ENCODE assay signal across 14 cellular contexts in genomic region chr5:87393331-87393730, GRCh38. TPM values are rescaled to one million over a fixed set of nuclear protein-coding genes. Genes with fewer than 3 reads are reported as not detected.
A peak's percentile ranks its signal among the peaks of the same experiment; 100 is the strongest.
DNase-seq lines count a peak whose midpoint lies in the region; ATAC-seq and TF ChIP-seq lines count a peak whose summit lies in the region.
"Had no signal": no experiment of that assay in that cellular context is flagged by ENCODE, and none has a peak within 500 bp of the region (broad histone marks: within the 10 kb centered on the region; RNA-seq: fewer than 3 reads in every experiment).

No MANE protein-coding gene starts in this region.

- H3K27ac ChIP-seq in GM23248 (peak overlapping the region; percentile 92), adrenal gland (peak overlapping the region in 4 of 5 donors; percentile 49 to 79 (median 63))
- H3K27ac ChIP-seq: esophagus squamous epithelium, KMS-11, right lobe of liver had no signal

- H3K4me2 ChIP-seq in GM23248 (ENCODE audit: unreplicated experiment) (peak overlapping the region; percentile 71), skeletal muscle satellite cell (ENCODE audit: low read length) (peak overlapping the region; percentile 72)
- H3K4me2 ChIP-seq: KMS-11 had no signal

- TF ChIP-seq CTCF in adrenal gland (IDR thresholded peaks at IDR 0.05) (no peak), fibroblast of villous mesenchyme (IDR thresholded peaks at IDR 0.05; ENCODE audit: insufficient read depth, low read depth, low read length) (no peak)

- ATAC-seq in GM19351 (IDR thresholded peaks at IDR 0.05; ENCODE audit: unreplicated experiment) (no peak), HG02763 (IDR thresholded peaks at IDR 0.05; ENCODE audit: unreplicated experiment) (no peak), HG03520 (IDR thresholded peaks at IDR 0.05; ENCODE audit: unreplicated experiment) (no peak)
- ATAC-seq: right lobe of liver had no signal

- H3K9ac ChIP-seq in GM23248: peak overlapping the region; percentile 63
- peak overlapping the region; percentile 74 for H3K9ac ChIP-seq in skeletal muscle satellite cell (ENCODE audit: low read depth, low read length)
- H3K9ac ChIP-seq: KMS-11 had no signal

- in situ Hi-C loops in GM23248 (cut with MboI): no loop called here

- DNase-seq in GM23248 (peak; percentile 87), adrenal gland (no peak), fibroblast of villous mesenchyme (ENCODE audit: low read depth) (peak; percentile 82)
- DNase-seq in activated T-cell treated with anti-CD3 and anti-CD28 coated beads, Interleukin-2, amount 50 U/mL, for 1 hour: no peak
- DNase-seq: activated CD4-positive, alpha-beta T cell treated with anti-CD3 and anti-CD28 coated beads, Interleukin-2, amount 50 U/mL, for 4 hours; DND-41; esophagus squamous epithelium; NCI-H524 treated with DMSO at 0.1 percent for 48 hours; right lobe of liver had no signal

- no peaks in the 10 kb centered on the region for H3K27me3 ChIP-seq in GM23248 (replicated peaks; ENCODE audit: insufficient read depth)
- H3K27me3 ChIP-seq in adrenal gland: no peaks in the 10 kb centered on the region
- H3K27me3 ChIP-seq in skeletal muscle satellite cell (ENCODE audit: control insufficient read depth, insufficient read depth, low read length): no peaks in the 10 kb centered on the region
- H3K27me3 ChIP-seq: esophagus squamous epithelium, right lobe of liver had no signal

- H3K9me2 ChIP-seq in GM23248 (ENCODE audit: insufficient read depth): no peaks in the 10 kb centered on the region

- H2AFZ ChIP-seq in GM23248: no peak overlapping the region

- H3F3A ChIP-seq in GM23248 (ENCODE audit: insufficient read depth): peaks cover 85% of the 10 kb centered on the region

- H3K4me3 ChIP-seq in GM23248: peak overlapping the region; percentile 17
- H3K4me3 ChIP-seq in adrenal gland: no peak overlapping the region
- H3K4me3 ChIP-seq in fibroblast of villous mesenchyme (ENCODE audit: low read depth, low read length): no peak overlapping the region
- no peak overlapping the region for H3K4me3 ChIP-seq in skeletal muscle satellite cell (ENCODE audit: low read length)
- H3K4me3 ChIP-seq: esophagus squamous epithelium, right lobe of liver had no signal

- peaks cover 62% of the 10 kb centered on the region for H3K36me3 ChIP-seq in GM23248 (ENCODE audit: low read depth)
- H3K36me3 ChIP-seq in adrenal gland (replicated peaks in 1 of 2): peaks cover 0 to 88% of the 10 kb centered on the region in 2 donors
- H3K36me3 ChIP-seq in skeletal muscle satellite cell (ENCODE audit: insufficient read depth, low read length): peaks cover 61% of the 10 kb centered on the region

- H3K4me1 ChIP-seq in GM23248 (ENCODE audit: insufficient read depth) (peaks cover 55% of the 10 kb centered on the region), adrenal gland (replicated peaks in 1 of 2) (peaks cover 19 to 33% of the 10 kb centered on the region in 2 donors), skeletal muscle satellite cell (ENCODE audit: control insufficient read depth, insufficient read depth, low read length) (peaks cover 46% of the 10 kb centered on the region)
- H3K4me1 ChIP-seq: esophagus squamous epithelium had no signal

- H4K20me1 ChIP-seq in GM23248 (ENCODE audit: insufficient read depth): no peaks in the 10 kb centered on the region

- H3K79me2 ChIP-seq in GM23248 (ENCODE audit: insufficient read depth): peaks cover 48% of the 10 kb centered on the region

- H3K9me3 ChIP-seq in GM23248 (ENCODE audit: low read depth): no peaks in the 10 kb centered on the region
- no peaks in the 10 kb centered on the region for H3K9me3 ChIP-seq in adrenal gland (replicated peaks in 1 of 3)
- no peaks in the 10 kb centered on the region for H3K9me3 ChIP-seq in skeletal muscle satellite cell (replicated peaks; ENCODE audit: low read length)
- H3K9me3 ChIP-seq: esophagus squamous epithelium, right lobe of liver had no signal

- 1 to 2% methylated on average over 2 of the region's 2 CpGs for WGBS in GM23248 (ENCODE audit: low coverage in 1 of 2, low lambda C conversion rate in 2 of 2, missing lambda C conversion rate in 2 of 2), 2 experiments
- 36 to 49% (median 41%) methylated on average over 2 of the region's 2 CpGs for WGBS in adrenal gland, 4 donors

- TF ChIP-seq POLR2A in adrenal gland (IDR thresholded peaks at IDR 0.05): no peak

- intact Hi-C loops in adrenal gland (cut with DNase I): loop anchor here in 1 of 2 donors (10.0 kb wide), 1 partner anchor 119 kb away; no protein-coding TSS in a partner anchor

RNA-seq across cellular contexts. Expression of gene CCNH, which starts 19.4 kb away (rescaled TPM):
- 37.7 and 69.7 TPM in 2 replicates for total RNA-seq in GM23248 (2014; rRNA removed; shearing (Covaris generic))
- 54.3 and 60.2 TPM in 2 replicates for polyA plus RNA-seq in GM23248 (2016; fragmentation: Nextera tagmentation; extraction: Ambion mirVana)
- total RNA-seq in adrenal gland: 100 to 1,000 TPM in 2 of 8 donors, 10 to 100 TPM in 6; 33.9 to 125 (median 40.9) TPM
- 10 to 100 TPM; 41.3 to 75.1 (median 62.3) TPM for polyA plus RNA-seq in adrenal gland
- total RNA-seq in fibroblast of villous mesenchyme: 58.3 and 60.9 TPM in 2 replicates
- 75.4 and 93.0 TPM in 2 replicates for total RNA-seq in skeletal muscle satellite cell (2012; rRNA removed)

Comparison
In these comparisons a context has a peak if more than half of its experiments do, and no peak if none do; other contexts are left out.
1. DNase-seq: peak in GM23248 (single experiment) and fibroblast of villous mesenchyme (single experiment); none in adrenal gland (0 of 7) and activated T-cell treated with anti-CD3 and anti-CD28 coated beads, Interleukin-2, amount 50 U/mL, for 1 hour (single experiment).